Comparison of ENCODE assay signal across 2 cellular contexts in genomic region chr14:50529288-50530179, GRCh38.
TF ChIP-seq lines count a peak whose summit lies in the region.

No MANE protein-coding gene starts in this region.

TF ChIP-seq in H1, 55 proteins besides CTCF, POLR2A, EP300 and RAD21:
- no peak for TF ChIP-seq EZH2 (IDR thresholded peaks at IDR 0.05; ENCODE audit: low read depth, low read length, severe bottlenecking)
- TF ChIP-seq BACH1 (IDR thresholded peaks at IDR 0.05; ENCODE audit: low read length) = no peak
- TF ChIP-seq SIX5 (IDR thresholded peaks at IDR 0.05; ENCODE audit: low read depth, low read length) = no peak
- TF ChIP-seq JUND (IDR thresholded peaks at IDR 0.05; ENCODE audit: low read length) = no peak
- no peak for TF ChIP-seq FOSL1 (IDR thresholded peaks at IDR 0.05; ENCODE audit: insufficient read depth, low read depth, low read length)
- TF ChIP-seq CBX5 (IDR thresholded peaks at IDR 0.05; ENCODE audit: low read depth, low read length) = no peak
- TF ChIP-seq USF2 (IDR thresholded peaks at IDR 0.05; ENCODE audit: low read length) = no peak
- TF ChIP-seq RFX5 (IDR thresholded peaks at IDR 0.05; ENCODE audit: borderline replicate concordance, low read depth, low read length) = no peak
- no peak for TF ChIP-seq KDM4A (IDR thresholded peaks at IDR 0.05; ENCODE audit: low read depth, low read length, severe bottlenecking)
- no peak for TF ChIP-seq POLR2AphosphoS5 (IDR thresholded peaks at IDR 0.05; ENCODE audit: low read depth, low read length)
- no peak for TF ChIP-seq SIRT6 (IDR thresholded peaks at IDR 0.05; ENCODE audit: low read length)
- TF ChIP-seq SP1 (IDR thresholded peaks at IDR 0.05; ENCODE audit: low read depth, low read length) = no peak
- no peak for TF ChIP-seq SAP30 (IDR thresholded peaks at IDR 0.05; ENCODE audit: insufficient read depth, insufficient replicate concordance, low read length)
- TF ChIP-seq CHD7 (IDR thresholded peaks at IDR 0.05; ENCODE audit: insufficient replicate concordance, low read length) = no peak
- TF ChIP-seq POU5F1 (IDR thresholded peaks at IDR 0.05; ENCODE audit: low read depth, low read length) = no peak
- TF ChIP-seq RXRA (IDR thresholded peaks at IDR 0.05; ENCODE audit: insufficient read depth, low read depth, low read length) = no peak
- TF ChIP-seq BRCA1 (IDR thresholded peaks at IDR 0.05; ENCODE audit: low read depth, low read length) = no peak
- no peak for TF ChIP-seq RBBP5 (IDR thresholded peaks at IDR 0.05; ENCODE audit: borderline replicate concordance, low read depth, low read length)
- TF ChIP-seq SP2 (IDR thresholded peaks at IDR 0.05; ENCODE audit: low read length) = no peak
- TF ChIP-seq CHD1 (IDR thresholded peaks at IDR 0.05; ENCODE audit: low read depth, low read length) = no peak

TF ChIP-seq in HEK293T, 16 proteins besides CTCF, POLR2A, EP300 and RAD21:
- no peak for TF ChIP-seq BHLHE40 (IDR thresholded peaks at IDR 0.05; ENCODE audit: borderline replicate concordance)
- TF ChIP-seq HDGF (IDR thresholded peaks at IDR 0.05; ENCODE audit: borderline replicate concordance) = no peak
- no peak for TF ChIP-seq SUZ12 (IDR thresholded peaks at IDR 0.05)
- no peak for TF ChIP-seq FOXM1 (IDR thresholded peaks at IDR 0.05; ENCODE audit: borderline replicate concordance)
- TF ChIP-seq NFRKB (IDR thresholded peaks at IDR 0.05) = no peak
- TF ChIP-seq ARNT (IDR thresholded peaks at IDR 0.05) = no peak
- TF ChIP-seq PKNOX1 (IDR thresholded peaks at IDR 0.05) = no peak
- no peak for TF ChIP-seq FOXK2 (IDR thresholded peaks at IDR 0.05)
- TF ChIP-seq ELF4 (IDR thresholded peaks at IDR 0.05) = no peak
- no peak for TF ChIP-seq SP1 (IDR thresholded peaks at IDR 0.05)
- TF ChIP-seq L3MBTL2 (conservative IDR thresholded peaks at IDR 0.05) = no peak
- TF ChIP-seq FOXA1 (IDR thresholded peaks at IDR 0.05) = no peak
- TF ChIP-seq TARDBP (IDR thresholded peaks at IDR 0.05) = no peak
- TF ChIP-seq CTBP1 (IDR thresholded peaks at IDR 0.05; ENCODE audit: borderline replicate concordance) = no peak
- TF ChIP-seq ZNF384 (IDR thresholded peaks at IDR 0.05) = no peak
- TF ChIP-seq LEF1 (IDR thresholded peaks at IDR 0.05; ENCODE audit: borderline replicate concordance) = no peak
